Comparison of ENCODE assay signal across 22 cellular contexts in the genomic region with DNA sequence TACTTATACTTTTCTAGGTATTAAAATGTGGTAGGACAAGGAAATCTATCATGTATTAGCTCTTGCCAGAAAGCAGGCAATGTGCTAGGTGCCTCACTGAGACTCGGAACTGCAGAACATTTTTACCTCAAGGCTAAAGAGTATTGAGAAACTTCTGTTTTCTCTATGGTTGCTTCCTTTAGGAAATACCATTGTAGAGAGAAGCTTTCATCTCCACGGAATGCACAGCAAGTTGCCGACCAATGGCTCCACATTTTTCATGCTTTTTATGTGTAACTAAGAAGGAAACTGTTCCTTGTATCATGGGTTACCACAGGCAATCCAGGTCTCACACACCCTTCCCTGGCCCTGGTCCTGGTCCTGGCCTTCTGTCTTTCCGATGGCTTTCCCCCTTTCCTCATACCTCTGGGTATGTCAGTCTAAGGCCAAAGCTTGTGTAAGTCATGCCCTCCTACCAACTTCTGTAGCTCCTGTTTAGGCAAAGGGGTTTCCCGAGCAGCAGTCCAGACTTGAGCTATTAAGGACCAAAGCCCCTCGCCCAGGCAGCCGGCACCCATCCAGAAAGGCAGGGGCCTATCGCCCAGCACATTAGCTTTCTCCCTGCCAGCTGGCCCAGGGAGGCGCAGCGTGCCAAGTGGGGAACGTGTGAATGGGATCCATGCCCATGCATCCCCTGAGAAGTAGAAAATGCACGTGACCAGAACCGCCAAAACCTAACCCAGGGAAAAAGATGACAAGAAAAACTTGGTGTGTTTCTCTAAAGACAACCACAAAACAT.
A peak's percentile ranks its signal among the peaks of the same experiment; 100 is the strongest.
DNase-seq lines count a peak whose midpoint lies in the region; ATAC-seq, FAIRE-seq and TF ChIP-seq lines count a peak whose summit lies in the region.
"Had no signal": no experiment of that assay in that cellular context is flagged by ENCODE, and none has a peak within 500 bp of the region (broad histone marks: within the 10 kb centered on the region; RNA-seq: fewer than 3 reads in every experiment).

No MANE protein-coding gene starts in this region.

- intact Hi-C loops in mammary epithelial cell (cut with micrococcal nuclease) (no loop called here), right cardiac atrium (cut with DNase I) (loop anchor here in 2 of 4 donors (10.0 kb wide), 4 partner anchors 69 to 349 kb away; no protein-coding TSS in a partner anchor), ovary (cut with DNase I) (loop anchor here (10.0 kb wide), 5 partner anchors 59 to 229 kb away; a partner anchor contains a TSS)

- no peaks in the 10 kb centered on the region for H4K20me1 ChIP-seq in mammary epithelial cell (ENCODE audit: insufficient read depth, low read length)

- no peaks in the 10 kb centered on the region for H3K36me3 ChIP-seq in mammary epithelial cell (ENCODE audit: insufficient read depth, low read length)
- no peaks in the 10 kb centered on the region for H3K36me3 ChIP-seq in suprapubic skin
- H3K36me3 ChIP-seq in HAP-1 (replicated peaks): no peaks in the 10 kb centered on the region
- H3K36me3 ChIP-seq in ovary: no peaks in the 10 kb centered on the region
- H3K36me3 ChIP-seq: lower lobe of right lung, thyroid gland had no signal

- CTCF ChIA-PET in mammary epithelial cell (lab: Charles Lee; ENCODE audit: low non-redundant PET): no interaction called here

- H3K27me3 ChIP-seq in mammary epithelial cell (ENCODE audit: insufficient read depth, low read length): no peaks in the 10 kb centered on the region
- H3K27me3 ChIP-seq in right cardiac atrium (ENCODE audit: control insufficient read depth, insufficient read depth): no peaks in the 10 kb centered on the region
- no peaks in the 10 kb centered on the region for H3K27me3 ChIP-seq in suprapubic skin
- no peaks in the 10 kb centered on the region for H3K27me3 ChIP-seq in HAP-1 (ENCODE audit: low read depth)
- no peaks in the 10 kb centered on the region for H3K27me3 ChIP-seq in ovary
- H3K27me3 ChIP-seq: thyroid gland had no signal

- TF ChIP-seq EP300 in suprapubic skin (IDR thresholded peaks at IDR 0.05) (no peak), ovary (IDR thresholded peaks at IDR 0.05) (no peak)

- BruUV-seq in mammary epithelial cell (replicated peaks; lab: Mats Ljungman, UMichigan): no TSS peak

- no peak for TF ChIP-seq CTCF in mammary epithelial cell (conservative IDR thresholded peaks at IDR 0.05 in 1 of 2, IDR thresholded peaks at IDR 0.05 in 1 of 2; ENCODE audit: extremely low read depth in 1 of 2, insufficient read depth in 1 of 2, low read depth in 1 of 2, low read length in 2 of 2)
- TF ChIP-seq CTCF in suprapubic skin (IDR thresholded peaks at IDR 0.05): no peak
- TF ChIP-seq CTCF in ovary (IDR thresholded peaks at IDR 0.05): no peak

- peak; percentile 37 for DNase-seq in NCI-H1694 (lab: John Stamatoyannopoulos, UW)
- no peak for DNase-seq in mammary epithelial cell
- DNase-seq in right cardiac atrium: peak; percentile 48 to 80 (median 73)
- DNase-seq in suprapubic skin (ENCODE audit: low spot score in 2 of 2): no peak
- DNase-seq in activated CD4-positive, CD25-positive, alpha-beta regulatory T cell treated with anti-CD3 and anti-CD28 coated beads, Interleukin-2, amount 50 U/mL, for 72 hours: no peak
- DNase-seq in HAP-1 (ENCODE audit: low spot score in 2 of 2): no peak
- DNase-seq in ovary: no peak
- no peak for DNase-seq in GM12891 (ENCODE audit: insufficient read length, low spot score)
- DNase-seq: activated CD4-positive, alpha-beta memory T cell treated with anti-CD3 and anti-CD28 coated beads for 36 hours; activated naive CD4-positive, alpha-beta T cell treated with Interleukin-2 at 50 U/mL for 16 hours; CD8-positive, alpha-beta memory T cell; DND-41; erythroblast; lower lobe of right lung; MV-4-11; naive thymus-derived CD8-positive, alpha-beta T cell; NCI-H2029 treated with DMSO at 0.1 percent for 48 hours; NCI-H524 treated with DMSO at 0.1 percent for 48 hours; SHP77 treated with DMSO at 0.1 percent for 48 hours; thyroid gland had no signal

- in situ Hi-C loops in mammary epithelial cell (cut with MboI; ENCODE audit: low sequenced_read_pairs in 2 of 2) (loop anchor here in 1 of 2 donors (10.0 to 25.0 kb wide), 2 partner anchors 281 to 1247 kb away; no protein-coding TSS in a partner anchor), HAP-1 (cut with MboI; ENCODE audit: low sequenced_read_pairs) (loop anchor here (10.0 to 25.0 kb wide), 3 partner anchors 169 to 1372 kb away; no protein-coding TSS in a partner anchor)

- H3K4me2 ChIP-seq in mammary epithelial cell (ENCODE audit: insufficient read depth, low read depth, low read length): no peak overlapping the region

- dilution Hi-C loops in mammary epithelial cell (cut with HindIII; ENCODE audit: low sequenced_read_pairs): no loop called here

- H3K4me3 ChIP-seq in mammary epithelial cell (replicated peaks in 1 of 3; ENCODE audit: insufficient read depth in 1 of 3, low read depth in 2 of 3, low read length in 3 of 3) (no peak overlapping the region), right cardiac atrium (ENCODE audit: low read length) (no peak overlapping the region), suprapubic skin (no peak overlapping the region), HAP-1 (no peak overlapping the region), ovary (no peak overlapping the region)
- H3K4me3 ChIP-seq: K562, lower lobe of right lung, thyroid gland had no signal

- H2AFZ ChIP-seq in mammary epithelial cell (ENCODE audit: low read depth, low read length): peak overlapping the region; percentile 29

- H3K27ac ChIP-seq in mammary epithelial cell (ENCODE audit: insufficient read depth, low read depth, low read length): no peak overlapping the region
- H3K27ac ChIP-seq in right cardiac atrium (ENCODE audit: low read length): peak overlapping the region; percentile 9
- peak overlapping the region; percentile 52 for H3K27ac ChIP-seq in suprapubic skin
- no peak overlapping the region for H3K27ac ChIP-seq in ovary
- H3K27ac ChIP-seq: lower lobe of right lung had no signal

- no peak for FAIRE-seq in GM12891 (lab: Jason Lieb, UNC)
- FAIRE-seq: astrocyte, K562 had no signal

- H3K9ac ChIP-seq in mammary epithelial cell (ENCODE audit: insufficient read depth, low read length): no peak overlapping the region

- ATAC-seq in right cardiac atrium: no peak
- ATAC-seq: lower lobe of right lung; naive thymus-derived CD8-positive, alpha-beta T cell had no signal

- H3K79me2 ChIP-seq in mammary epithelial cell (ENCODE audit: insufficient read depth, low read length): no peaks in the 10 kb centered on the region

- WGBS in mammary epithelial cell (ENCODE audit: low coverage, missing lambda C conversion rate): 66% methylated on average over 13 of the region's 13 CpGs
- 63% methylated on average over 13 of the region's 13 CpGs for WGBS in right cardiac atrium
- 72% methylated on average over 13 of the region's 13 CpGs for WGBS in suprapubic skin
- WGBS in ovary, 3 donors: 69 to 81% (median 77%) methylated on average over 13 of the region's 13 CpGs

- H3K4me1 ChIP-seq in mammary epithelial cell (ENCODE audit: insufficient read depth, low read length) (peaks cover 27% of the 10 kb centered on the region), right cardiac atrium (ENCODE audit: control insufficient read depth, insufficient read depth, low read length) (peaks cover 32% of the 10 kb centered on the region), suprapubic skin (peaks cover 63% of the 10 kb centered on the region), HAP-1 (peaks cover 18% of the 10 kb centered on the region), ovary (ENCODE audit: insufficient read depth) (peaks cover 30% of the 10 kb centered on the region)

- TF ChIP-seq POLR2A in suprapubic skin (IDR thresholded peaks at IDR 0.05) (no peak), ovary (IDR thresholded peaks at IDR 0.05) (no peak), GM12891 (IDR thresholded peaks at IDR 0.05; ENCODE audit: low read depth, low read length) (no peak)

- H3K9me3 ChIP-seq in mammary epithelial cell (replicated peaks; ENCODE audit: insufficient read depth, low read length) (no peaks in the 10 kb centered on the region), right cardiac atrium (ENCODE audit: control insufficient read depth, low read length) (no peaks in the 10 kb centered on the region), suprapubic skin (no peaks in the 10 kb centered on the region), HAP-1 (no peaks in the 10 kb centered on the region), ovary (no peaks in the 10 kb centered on the region)
- H3K9me3 ChIP-seq: lower lobe of right lung, thyroid gland had no signal

TF ChIP-seq in GM12891, 5 proteins besides CTCF, POLR2A, EP300 and RAD21:
- TF ChIP-seq TAF1 (IDR thresholded peaks at IDR 0.05; ENCODE audit: low read depth, low read length): no peak
- no peak for TF ChIP-seq PAX5 (IDR thresholded peaks at IDR 0.05; ENCODE audit: insufficient read depth, low read length, severe bottlenecking)
- TF ChIP-seq POU2F2 (IDR thresholded peaks at IDR 0.05; ENCODE audit: low read depth, low read length): no peak
- no peak for TF ChIP-seq POLR2AphosphoS5 (IDR thresholded peaks at IDR 0.05; ENCODE audit: low read depth, low read length)

Comparison
In these comparisons a context has a peak if more than half of its experiments do, and no peak if none do; other contexts are left out.
1. DNase-seq: peak in NCI-H1694 (single experiment) and right cardiac atrium (3 of 3); none in mammary epithelial cell (single experiment), suprapubic skin (0 of 2), activated CD4-positive, CD25-positive, alpha-beta regulatory T cell treated with anti-CD3 and anti-CD28 coated beads, Interleukin-2, amount 50 U/mL, for 72 hours (single experiment), HAP-1 (0 of 2), ovary (0 of 5) and GM12891 (single experiment).
2. H3K27ac ChIP-seq: peak in right cardiac atrium (single experiment) and suprapubic skin (single experiment); none in mammary epithelial cell (single experiment) and ovary (0 of 2).